ENCODE assay signal across 9 cellular contexts in genomic region chr4:36189511-36190226, GRCh38.
A peak's percentile ranks its signal among the peaks of the same experiment; 100 is the strongest.
DNase-seq lines count a peak whose midpoint lies in the region; ATAC-seq and TF ChIP-seq lines count a peak whose summit lies in the region.
"Had no signal": no experiment of that assay in that cellular context is flagged by ENCODE, and none has a peak within 500 bp of the region (broad histone marks: within the 10 kb centered on the region; RNA-seq: fewer than 3 reads in every experiment).

No MANE protein-coding gene starts in this region.

- DNase-seq in GM13976 (ENCODE audit: low spot score) (peak; percentile 35), EL (no peak), DMS153 (lab: John Stamatoyannopoulos, UW) (no peak), pons (ENCODE audit: low spot score) (no peak), NCI-H226 (no peak)
- peak in 1 of 2 donors; percentile 54 for DNase-seq in central memory CD8-positive, alpha-beta T cell (ENCODE audit: low spot score in 2 of 2)
- DNase-seq: NCI-H1048 had no signal

- no peak for TF ChIP-seq CTCF in GM13976 (IDR thresholded peaks at IDR 0.05; ENCODE audit: borderline replicate concordance, control extremely low read depth, extremely low read depth, insufficient read depth, missing control alignments)

- in situ Hi-C loops in GM13976 (cut with MboI; ENCODE audit: low sequenced_read_pairs, unreplicated experiment), result no loop called here

- peaks cover 24% of the 10 kb centered on the region for H3K36me3 Mint-ChIP-seq in central memory CD8-positive, alpha-beta T cell (ENCODE audit: insufficient read depth)

- ATAC-seq in GM21367 (IDR thresholded peaks at IDR 0.05; ENCODE audit: unreplicated experiment) (peak; percentile 72), HG03442 (IDR thresholded peaks at IDR 0.05; ENCODE audit: unreplicated experiment) (peak; percentile 80)
- peak; percentile 89 for ATAC-seq in central memory CD8-positive, alpha-beta T cell (replicated peaks; ENCODE audit: extremely low read depth, poor library complexity, severe bottlenecking)

- peaks cover 46% of the 10 kb centered on the region for H3K4me1 Mint-ChIP-seq in central memory CD8-positive, alpha-beta T cell

- H3K27me3 Mint-ChIP-seq in central memory CD8-positive, alpha-beta T cell, result no peaks in the 10 kb centered on the region

- H3K9me3 Mint-ChIP-seq in central memory CD8-positive, alpha-beta T cell, result no peaks in the 10 kb centered on the region

- H3K27ac Mint-ChIP-seq in central memory CD8-positive, alpha-beta T cell (ENCODE audit: low read depth), result peak overlapping the region; percentile 64

- H3K4me3 Mint-ChIP-seq in central memory CD8-positive, alpha-beta T cell, result peak overlapping the region; percentile 61
